Comparison of ENCODE assay signal across 18 cellular contexts in genomic region chr5:153429734-153430133, GRCh38.
DNase-seq lines count a peak whose midpoint lies in the region; ATAC-seq, FAIRE-seq and TF ChIP-seq lines count a peak whose summit lies in the region.
"Had no signal": no experiment of that assay in that cellular context is flagged by ENCODE, and none has a peak within 500 bp of the region (broad histone marks: within the 10 kb centered on the region; RNA-seq: fewer than 3 reads in every experiment).

No MANE protein-coding gene starts in this region.

- CTCF ChIA-PET in activated naive CD4-positive, alpha-beta T cell treated with anti-CD3 and anti-CD28 coated beads for 36 hours (lab: Charles Lee), result no interaction called here
- CTCF ChIA-PET in H1 (lab: Charles Lee; ENCODE audit: partially characterized antibody), result interaction anchor here (0.7 to 3.4 kb wide), 3 partner anchors 17 to 836 kb away, joined by 3 to 13 read pairs (median 4); no protein-coding TSS in a partner anchor

- H3K56ac ChIP-seq in H1 (replicated peaks; ENCODE audit: insufficient read length, low read depth, low read length), result no peak overlapping the region

- peak overlapping the region; percentile 56; the same call in 1 of the 2 replicates for H2BK12ac ChIP-seq in H1 (ENCODE audit: low read depth, low read length)

- H3K27me3 ChIP-seq in H1 (replicated peaks in 1 of 4; ENCODE audit: control insufficient read depth in 3 of 4, extremely low read depth in 1 of 4, insufficient read depth in 3 of 4, low read length in 3 of 4), result no peaks in the 10 kb centered on the region
- H3K27me3 ChIP-seq: transverse colon had no signal

- TF ChIP-seq CTCF in H1 (IDR thresholded peaks at IDR 0.05; ENCODE audit: control extremely low read depth in 1 of 3, insufficient read depth in 1 of 3, low read depth in 1 of 3, low read length in 3 of 3), result no peak

- no peak overlapping the region for H2BK15ac ChIP-seq in H1 (ENCODE audit: low read length)

- H3K9me3 ChIP-seq in H1 (ENCODE audit: insufficient read depth in 2 of 2, low read depth in 1 of 2, low read length in 1 of 2), result no peaks in the 10 kb centered on the region
- H3K9me3 ChIP-seq: transverse colon had no signal

- no peak for TF ChIP-seq POLR2A in H1 (IDR thresholded peaks at IDR 0.05; ENCODE audit: control extremely low read depth in 1 of 2, low read depth in 2 of 2, low read length in 2 of 2)

- no peak for FAIRE-seq in H1 (lab: Jason Lieb, UNC)
- FAIRE-seq: A204.1, endothelial cell of umbilical vein, K562 had no signal

- no peak overlapping the region; the same call in 1 of the 2 replicates for H3K18ac ChIP-seq in H1 (ENCODE audit: extremely low read depth, low read length)

- no peak overlapping the region for H3K23ac ChIP-seq in H1 (ENCODE audit: insufficient read length)

- ATAC-seq in GM21723 (IDR thresholded peaks at IDR 0.05; ENCODE audit: unreplicated experiment), result peak; percentile 86
- ATAC-seq in HG03095 (IDR thresholded peaks at IDR 0.05; ENCODE audit: unreplicated experiment), result peak; percentile 84
- no peak for ATAC-seq in HG03025 (IDR thresholded peaks at IDR 0.05; ENCODE audit: low FRiP score, unreplicated experiment)
- ATAC-seq: K562, Panc1 had no signal

- no peak overlapping the region for H3K4me3 ChIP-seq in H1 (ENCODE audit: extremely low read depth in 1 of 4, insufficient read depth in 2 of 4, low read depth in 3 of 4, low read length in 4 of 4)
- H3K4me3 ChIP-seq: K562, transverse colon had no signal

- peaks cover 0 to 5% (median 2%) of the 10 kb centered on the region in 4 experiments; a peak in 3 of 7 replicates for H3K4me1 ChIP-seq in H1 (replicated peaks in 1 of 4; ENCODE audit: control insufficient read depth in 3 of 4, insufficient read depth in 4 of 4, low read length in 3 of 4)
- H3K4me1 ChIP-seq: transverse colon had no signal

- no peak overlapping the region for H4K8ac ChIP-seq in H1 (ENCODE audit: extremely low read depth, insufficient read depth, low read length)

- H3K27ac ChIP-seq in H1 (ENCODE audit: low read depth, low read length), result no peak overlapping the region
- H3K27ac ChIP-seq: transverse colon, WERI-Rb-1 had no signal

- peaks cover 1% of the 10 kb centered on the region for H3K9me3 Mint-ChIP-seq in activated naive CD4-positive, alpha-beta T cell treated with anti-CD3 and anti-CD28 coated beads for 36 hours
- H3K9me3 Mint-ChIP-seq in T-helper 2 cell treated with Interferon-gamma antibody and Interleukin-4, amounts not matched to agents 5 μg/mL and 100 μg/mL, for 36 hours, result no peaks in the 10 kb centered on the region

- H3K27me3 Mint-ChIP-seq in activated naive CD4-positive, alpha-beta T cell treated with anti-CD3 and anti-CD28 coated beads for 36 hours (ENCODE audit: low read depth), result no peaks in the 10 kb centered on the region
- H3K27me3 Mint-ChIP-seq in T-helper 2 cell treated with Interferon-gamma antibody and Interleukin-4, amounts not matched to agents 5 μg/mL and 100 μg/mL, for 36 hours (ENCODE audit: low read depth), result no peaks in the 10 kb centered on the region
- H3K27me3 Mint-ChIP-seq: activated naive CD8-positive, alpha-beta T cell had no signal

- DNase-seq in activated naive CD4-positive, alpha-beta T cell treated with anti-CD3 and anti-CD28 coated beads for 36 hours, result peak; percentile 17
- no peak for DNase-seq in activated naive CD4-positive, alpha-beta T cell treated with Interleukin-2 at 50 U/mL for 16 hours
- DNase-seq in H1 (ENCODE audit: low read depth in 1 of 2, low spot score in 2 of 2) (no peak), NCI-H2081 treated with DMSO at 0.1 percent for 48 hours (lab: John Stamatoyannopoulos, UW) (no peak)
- DNase-seq in T-helper 2 cell treated with Interferon-gamma antibody and Interleukin-4, amounts not matched to agents 5 μg/mL and 100 μg/mL, for 36 hours (ENCODE audit: low spot score), result no peak
- DNase-seq: activated CD8-positive, alpha-beta memory T cell treated with anti-CD3 and anti-CD28 coated beads, Interleukin-2, amount 50 U/mL, for 4 hours; islet precursor cell; NCI-H1417; transverse colon; WERI-Rb-1 had no signal

- no peak overlapping the region for H2AK5ac ChIP-seq in H1 (ENCODE audit: low read depth, low read length)

- no peak for TF ChIP-seq EP300 in H1 (IDR thresholded peaks at IDR 0.05; ENCODE audit: borderline replicate concordance in 1 of 2, low read depth in 2 of 2, low read length in 2 of 2)

- H2BK120ac ChIP-seq in H1 (replicated peaks; ENCODE audit: low read depth, low read length), result no peak overlapping the region

- H2BK5ac ChIP-seq in H1 (ENCODE audit: low read depth, low read length), result no peak overlapping the region

- no peaks in the 10 kb centered on the region for H3K36me3 ChIP-seq in H1 (ENCODE audit: control insufficient read depth in 2 of 4, insufficient read depth in 4 of 4, low read length in 3 of 4)
- H3K36me3 ChIP-seq: transverse colon, WERI-Rb-1 had no signal

- H4K20me1 ChIP-seq in H1 (replicated peaks in 1 of 2; ENCODE audit: control insufficient read depth in 1 of 2, insufficient read depth in 2 of 2, low read length in 2 of 2), result no peaks in the 10 kb centered on the region

- H3K79me1 ChIP-seq in H1 (ENCODE audit: low read depth, low read length), result no peaks in the 10 kb centered on the region

- no peak overlapping the region for H3K4ac ChIP-seq in H1 (replicated peaks; ENCODE audit: insufficient read length, low read depth, low read length)

- H3K9ac ChIP-seq in H1 (replicated peaks in 1 of 4; ENCODE audit: extremely low read depth in 1 of 4, low read depth in 3 of 4, low read length in 3 of 4), result no peak overlapping the region

- no peak overlapping the region for H4K5ac ChIP-seq in H1 (ENCODE audit: insufficient read length, low read depth, low read length)

- no peak overlapping the region for H2BK20ac ChIP-seq in H1 (ENCODE audit: low read length)

- POLR2A ChIA-PET in H1 (lab: Charles Lee; ENCODE audit: partially characterized antibody), result no interaction called here

- H3K4me3 Mint-ChIP-seq in activated naive CD4-positive, alpha-beta T cell treated with anti-CD3 and anti-CD28 coated beads for 36 hours, result no peak overlapping the region
- no peak overlapping the region for H3K4me3 Mint-ChIP-seq in T-helper 2 cell treated with Interferon-gamma antibody and Interleukin-4, amounts not matched to agents 5 μg/mL and 100 μg/mL, for 36 hours
- H3K4me3 Mint-ChIP-seq: activated naive CD8-positive, alpha-beta T cell had no signal

- no peak overlapping the region for H3K4me2 ChIP-seq in H1 (ENCODE audit: insufficient read depth in 1 of 2, low read depth in 2 of 2, low read length in 2 of 2)

- H3K23me2 ChIP-seq in H1 (ENCODE audit: low read depth, low read length), result no peaks in the 10 kb centered on the region

- H3K36me3 Mint-ChIP-seq in activated naive CD4-positive, alpha-beta T cell treated with anti-CD3 and anti-CD28 coated beads for 36 hours (ENCODE audit: low read depth), result no peaks in the 10 kb centered on the region
- no peaks in the 10 kb centered on the region for H3K36me3 Mint-ChIP-seq in T-helper 2 cell treated with Interferon-gamma antibody and Interleukin-4, amounts not matched to agents 5 μg/mL and 100 μg/mL, for 36 hours (ENCODE audit: low read depth)
- H3K36me3 Mint-ChIP-seq: activated naive CD8-positive, alpha-beta T cell had no signal

- no peak for TF ChIP-seq RAD21 in H1 (IDR thresholded peaks at IDR 0.05 in 1 of 2, conservative IDR thresholded peaks at IDR 0.05 in 1 of 2; ENCODE audit: low read depth in 2 of 2, low read length in 2 of 2)

- no peak overlapping the region for H4K91ac ChIP-seq in H1 (replicated peaks; ENCODE audit: insufficient read length, low read length)

- H3K14ac ChIP-seq in H1 (ENCODE audit: insufficient read length), result no peak overlapping the region

- H3K79me2 ChIP-seq in H1 (ENCODE audit: control insufficient read depth in 1 of 2, insufficient read depth in 2 of 2, low read length in 2 of 2), result no peaks in the 10 kb centered on the region

- intact Hi-C loops in activated naive CD4-positive, alpha-beta T cell treated with anti-CD3 and anti-CD28 coated beads for 36 hours (cut with micrococcal nuclease), result no loop called here

- H3K4me1 Mint-ChIP-seq in activated naive CD4-positive, alpha-beta T cell treated with anti-CD3 and anti-CD28 coated beads for 36 hours (ENCODE audit: low read depth), result no peaks in the 10 kb centered on the region
- no peaks in the 10 kb centered on the region for H3K4me1 Mint-ChIP-seq in T-helper 2 cell treated with Interferon-gamma antibody and Interleukin-4, amounts not matched to agents 5 μg/mL and 100 μg/mL, for 36 hours (ENCODE audit: low read depth)

- 81% methylated on average over 1 of the region's 1 CpG; no CpG with 5 or more reads in 1 of the 2 experiments for WGBS in H1 (ENCODE audit: extremely low coverage in 1 of 2, insufficient coverage in 1 of 2, insufficient read length in 1 of 2, insufficient replicate concordance in 2 of 2, low coverage in 1 of 2, low lambda C conversion rate in 2 of 2, missing lambda C conversion rate in 1 of 2), 2 experiments

- no peak overlapping the region for H2AFZ ChIP-seq in H1 (ENCODE audit: low read length)

- peak overlapping the region; percentile 37 for H3K27ac Mint-ChIP-seq in activated naive CD4-positive, alpha-beta T cell treated with anti-CD3 and anti-CD28 coated beads for 36 hours
- H3K27ac Mint-ChIP-seq in T-helper 2 cell treated with Interferon-gamma antibody and Interleukin-4, amounts not matched to agents 5 μg/mL and 100 μg/mL, for 36 hours, result no peak overlapping the region
- H3K27ac Mint-ChIP-seq: activated naive CD8-positive, alpha-beta T cell had no signal

TF ChIP-seq in H1, 55 proteins besides CTCF, POLR2A, EP300 and RAD21:
- TF ChIP-seq CEBPB (IDR thresholded peaks at IDR 0.05; ENCODE audit: low read depth, low read length) (peak; percentile 75), CHD1 (IDR thresholded peaks at IDR 0.05; ENCODE audit: low read depth, low read length) (no peak), SP2 (IDR thresholded peaks at IDR 0.05; ENCODE audit: low read length) (no peak), ATF2 (IDR thresholded peaks at IDR 0.05; ENCODE audit: low read length) (no peak), RNF2 (IDR thresholded peaks at IDR 0.05; ENCODE audit: borderline replicate concordance, low read depth, low read length, missing control alignments, poor library complexity, severe bottlenecking) (no peak)
